ENCODE assay signal across 1 cellular context in the genomic region with DNA sequence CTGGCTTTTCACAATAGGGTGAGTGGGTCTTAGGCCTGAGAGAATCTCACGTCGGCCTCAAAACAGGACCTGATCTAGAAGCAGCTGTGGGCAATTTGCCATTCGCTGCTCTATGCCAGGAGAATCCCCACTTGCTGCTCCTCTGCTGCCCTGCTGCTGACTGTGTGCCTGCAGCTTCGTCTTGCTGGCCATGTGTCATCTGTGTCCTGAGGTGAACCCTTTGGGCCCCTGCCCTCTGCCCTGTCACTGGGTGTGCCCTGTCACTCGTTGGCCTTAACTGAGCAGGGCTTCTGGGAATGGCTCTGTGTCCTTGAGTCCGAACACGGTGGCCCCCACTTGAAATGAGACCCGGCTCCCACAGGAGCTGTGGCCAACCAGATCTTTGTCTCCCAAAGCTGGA.
TF ChIP-seq lines count a peak whose summit lies in the region.

No MANE protein-coding gene starts in this region.

TF ChIP-seq in HepG2, 621 proteins besides CTCF, POLR2A, EP300 and RAD21 (continued from another document):
- TF ChIP-seq TGIF2 (CRISPR knock-in tag; IDR thresholded peaks at IDR 0.05): peak; percentile 74; the same call in 1 of the 2 replicates
- TF ChIP-seq ZNF530 (CRISPR knock-in tag; IDR thresholded peaks at IDR 0.05; ENCODE audit: low read depth): no peak
- TF ChIP-seq RXRA (CRISPR knock-in tag; IDR thresholded peaks at IDR 0.05): peak; percentile 99
